19 cellular contexts compared by ENCODE assay signal in the genomic region with DNA sequence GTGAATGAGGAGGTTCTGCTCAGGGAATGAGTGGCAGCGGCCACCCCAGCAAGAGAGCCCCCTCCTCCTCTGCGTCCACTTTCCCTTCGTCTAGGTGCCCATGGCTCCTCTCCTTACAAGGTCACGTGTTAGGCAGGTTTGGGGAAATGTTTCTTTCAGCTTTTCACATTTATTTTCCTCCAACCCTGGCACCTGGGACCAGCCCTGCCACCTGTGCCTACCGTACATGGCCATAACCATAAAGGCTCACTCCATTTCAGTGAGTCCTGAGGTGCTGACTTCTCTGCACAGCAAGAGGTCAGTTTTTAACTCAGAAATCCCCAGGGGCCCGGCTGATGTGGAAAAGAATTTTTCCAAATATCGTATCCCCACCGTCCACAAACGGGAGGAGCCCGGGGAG.
"Had no signal": no experiment of that assay in that cellular context is flagged by ENCODE, and none has a peak within 500 bp of the region (broad histone marks: within the 10 kb centered on the region; RNA-seq: fewer than 3 reads in every experiment).

No MANE protein-coding gene starts in this region.

- H3K36me3 Mint-ChIP-seq: neural progenitor cell had no signal

- H2AFZ ChIP-seq: neural progenitor cell had no signal

- H3K4me1 ChIP-seq: uterus had no signal

- H3K36me3 ChIP-seq: neural progenitor cell, uterus had no signal

- DNase-seq: effector CD4-positive, alpha-beta T cell; left cardiac atrium; left ventricle myocardium superior; naive B cell; nucleus accumbens; psoas muscle; stimulated activated CD4-positive, alpha-beta T cell treated with anti-CD3 and anti-CD28 coated beads, Interleukin-15, amount 100 ng/mL, for 24 hours; stimulated activated CD4-positive, alpha-beta T cell treated with anti-CD3 and anti-CD28 coated beads, Interleukin-2, amount 100 ng/mL, for 48 hours; stimulated activated naive B cell treated with anti-CD40 and anti-IgM and Interleukin-4, amounts not matched to agents 10 μg/mL and 1 μg/mL and 100 μg/mL, for 72 hours; uterus had no signal

- H3K27ac ChIP-seq: dorsolateral prefrontal cortex, neural progenitor cell, psoas muscle, thoracic aorta, tibial nerve, upper lobe of left lung, uterus had no signal

- H3K4me3 ChIP-seq: dorsolateral prefrontal cortex, lung, neural progenitor cell, psoas muscle, thoracic aorta, tibial nerve, uterus had no signal

- H3K4me2 ChIP-seq: neural progenitor cell had no signal

- H3K27me3 Mint-ChIP-seq: memory B cell; naive B cell; natural killer cell treated with Interleukin-12 subunit alpha and Interleukin-12 subunit beta and Interleukin-15 and Interleukin-18, amount 100 ng/mL, for 72 hours; stimulated activated naive B cell treated with anti-CD40 and anti-IgM and Interleukin-4, amounts not matched to agents 10 μg/mL and 1 μg/mL and 100 μg/mL, for 72 hours; stimulated activated naive CD8-positive, alpha-beta T cell treated with anti-CD3 and anti-CD28 coated beads, Interleukin-15, Interleukin-2, amounts not matched to agents 100 ng/mL and 50 ng/mL, for 24 hours had no signal

- H3K9me3 ChIP-seq: psoas muscle, thoracic aorta, tibial nerve, upper lobe of left lung, uterus had no signal

- H3K9ac ChIP-seq: neural progenitor cell had no signal

- H3K9me3 Mint-ChIP-seq: memory B cell; naive B cell; natural killer cell treated with Interleukin-12 subunit alpha and Interleukin-12 subunit beta and Interleukin-15 and Interleukin-18, amount 100 ng/mL, for 72 hours; neural progenitor cell; stimulated activated naive B cell treated with anti-CD40 and anti-IgM and Interleukin-4, amounts not matched to agents 10 μg/mL and 1 μg/mL and 100 μg/mL, for 72 hours; stimulated activated naive CD8-positive, alpha-beta T cell treated with anti-CD3 and anti-CD28 coated beads, Interleukin-15, Interleukin-2, amounts not matched to agents 100 ng/mL and 50 ng/mL, for 24 hours had no signal

- H3K4me3 Mint-ChIP-seq: memory B cell; naive B cell; natural killer cell treated with Interleukin-12 subunit alpha and Interleukin-12 subunit beta and Interleukin-15 and Interleukin-18, amount 100 ng/mL, for 72 hours; stimulated activated naive B cell treated with anti-CD40 and anti-IgM and Interleukin-4, amounts not matched to agents 10 μg/mL and 1 μg/mL and 100 μg/mL, for 72 hours; stimulated activated naive CD8-positive, alpha-beta T cell treated with anti-CD3 and anti-CD28 coated beads, Interleukin-15, Interleukin-2, amounts not matched to agents 100 ng/mL and 50 ng/mL, for 24 hours had no signal

- ATAC-seq: left ventricle myocardium superior; natural killer cell treated with Interleukin-12 subunit alpha and Interleukin-12 subunit beta and Interleukin-15 and Interleukin-18, amount 100 ng/mL, for 72 hours; psoas muscle; stimulated activated naive B cell treated with anti-CD40 and anti-IgM and Interleukin-4, amounts not matched to agents 10 μg/mL and 1 μg/mL and 100 μg/mL, for 72 hours had no signal

- H3K27me3 ChIP-seq: neural progenitor cell, tibial nerve, upper lobe of left lung, uterus had no signal
